ENCODE assay signal across 9 cellular contexts in genomic region chr1:116646683-116647128, GRCh38. TPM values are rescaled to one million over a fixed set of nuclear protein-coding genes. Genes with fewer than 3 reads are reported as not detected.
DNase-seq lines count a peak whose midpoint lies in the region; ATAC-seq and TF ChIP-seq lines count a peak whose summit lies in the region.
"Not testable (repeated sequence)": the region's sequence is repeated elsewhere in the genome, so short reads cannot be mapped to it uniquely, and the experiment has no call there.
"Had no signal": no experiment of that assay in that cellular context is flagged by ENCODE, and none has a peak within 500 bp of the region (broad histone marks: within the 10 kb centered on the region; RNA-seq: fewer than 3 reads in every experiment).

No MANE protein-coding gene starts in this region.

- peaks cover 28% of the 10 kb centered on the region for H3K4me1 ChIP-seq in mammary epithelial cell (ENCODE audit: insufficient read depth, low read length)
- H3K4me1 ChIP-seq in lower lobe of right lung; thymus (ENCODE audit: control insufficient read depth, insufficient read depth, low read length): not testable (repeated sequence)

- intact Hi-C loops in activated CD4-positive, alpha-beta memory T cell treated with anti-CD3 and anti-CD28 coated beads for 36 hours (cut with micrococcal nuclease); lower lobe of right lung (cut with DNase I); posterior cingulate gyrus (cut with DNase I): not testable (repeated sequence)
- intact Hi-C loops in mammary epithelial cell (cut with micrococcal nuclease): loop anchor here (1.0 to 5.0 kb wide), 2 partner anchors 76 to 171 kb away; no protein-coding TSS in a partner anchor

- peaks cover 34% of the 10 kb centered on the region for H3K79me2 ChIP-seq in mammary epithelial cell (ENCODE audit: insufficient read depth, low read length)

- not testable (repeated sequence) for TF ChIP-seq CTCF in mammary epithelial cell (conservative IDR thresholded peaks at IDR 0.05 in 1 of 2, IDR thresholded peaks at IDR 0.05 in 1 of 2; ENCODE audit: extremely low read depth in 1 of 2, insufficient read depth in 1 of 2, low read depth in 1 of 2, low read length in 2 of 2); glutamatergic neuron (IDR thresholded peaks at IDR 0.05; ENCODE audit: partially characterized antibody, unreplicated experiment); lower lobe of right lung (IDR thresholded peaks at IDR 0.05)

- not testable (repeated sequence) for H3K27me3 ChIP-seq in mammary epithelial cell (ENCODE audit: insufficient read depth, low read length); lower lobe of right lung (ENCODE audit: low read depth); thymus (ENCODE audit: control insufficient read depth, insufficient read depth)

- CTCF ChIA-PET in activated CD4-positive, alpha-beta memory T cell treated with anti-CD3 and anti-CD28 coated beads for 36 hours (lab: Charles Lee): not testable (repeated sequence)
- CTCF ChIA-PET in mammary epithelial cell (lab: Charles Lee; ENCODE audit: low non-redundant PET): interaction anchor here (0.7 kb wide), 1 partner anchor 76 kb away, joined by 4 read pairs; no protein-coding TSS in a partner anchor

- H3K9me3 ChIP-seq in mammary epithelial cell (replicated peaks; ENCODE audit: insufficient read depth, low read length); lower lobe of right lung; thymus (ENCODE audit: control insufficient read depth): not testable (repeated sequence)

- H3K27me3 Mint-ChIP-seq in activated CD4-positive, alpha-beta memory T cell treated with anti-CD3 and anti-CD28 coated beads for 36 hours: not testable (repeated sequence)
- H3K27me3 Mint-ChIP-seq in glutamatergic neuron (ENCODE audit: unreplicated experiment): peaks cover 18% of the 10 kb centered on the region

- H3K4me3 Mint-ChIP-seq in activated CD4-positive, alpha-beta memory T cell treated with anti-CD3 and anti-CD28 coated beads for 36 hours: not testable (repeated sequence)
- H3K4me3 Mint-ChIP-seq in glutamatergic neuron (ENCODE audit: unreplicated experiment): peak overlapping the region; percentile 15

- not testable (repeated sequence) for H3K9me3 Mint-ChIP-seq in activated CD4-positive, alpha-beta memory T cell treated with anti-CD3 and anti-CD28 coated beads for 36 hours
- H3K9me3 Mint-ChIP-seq in glutamatergic neuron (ENCODE audit: unreplicated experiment): peaks cover 14% of the 10 kb centered on the region

- H3K27ac ChIP-seq in mammary epithelial cell (ENCODE audit: insufficient read depth, low read depth, low read length) (peak overlapping the region; percentile 54), thymus (ENCODE audit: low read depth) (peak overlapping the region; percentile 42)
- H3K27ac ChIP-seq in lower lobe of right lung: not testable (repeated sequence)

- in situ Hi-C loops in mammary epithelial cell (cut with MboI; ENCODE audit: low sequenced_read_pairs in 2 of 2): not testable (repeated sequence)

- H3K4me3 ChIP-seq in mammary epithelial cell (replicated peaks in 1 of 3; ENCODE audit: insufficient read depth in 1 of 3, low read depth in 2 of 3, low read length in 3 of 3): peak overlapping the region in 2 of 3 experiments; percentile 7 to 15
- not testable (repeated sequence) for H3K4me3 ChIP-seq in lower lobe of right lung; thymus (ENCODE audit: low read length)

- POLR2A ChIA-PET in activated CD4-positive, alpha-beta memory T cell treated with anti-CD3 and anti-CD28 coated beads for 36 hours (lab: Charles Lee): not testable (repeated sequence)

- dilution Hi-C loops in mammary epithelial cell (cut with HindIII; ENCODE audit: low sequenced_read_pairs): not testable (repeated sequence)

- 2% methylated on average over 9 of the region's 9 CpGs for WGBS in mammary epithelial cell (ENCODE audit: low coverage, missing lambda C conversion rate)
- WGBS in thymus: 53% methylated on average over 9 of the region's 9 CpGs

- H4K20me1 ChIP-seq in mammary epithelial cell (ENCODE audit: insufficient read depth, low read length): not testable (repeated sequence)

- H3K27ac Mint-ChIP-seq in activated CD4-positive, alpha-beta memory T cell treated with anti-CD3 and anti-CD28 coated beads for 36 hours: not testable (repeated sequence)
- H3K27ac Mint-ChIP-seq in glutamatergic neuron (ENCODE audit: unreplicated experiment): peak overlapping the region; percentile 46

- peak; percentile 87 for DNase-seq in ELF-1 (ENCODE audit: low read depth, low spot score)
- peak; percentile 56 for DNase-seq in NCI-H345 treated with DMSO at 0.1 percent for 48 hours (lab: John Stamatoyannopoulos, UW; ENCODE audit: unreplicated experiment)
- peak; percentile 20 for DNase-seq in activated CD4-positive, alpha-beta memory T cell treated with anti-CD3 and anti-CD28 coated beads for 36 hours
- peak; percentile 82 for DNase-seq in mammary epithelial cell
- DNase-seq in glutamatergic neuron: not testable (repeated sequence)
- peak; percentile 65 for DNase-seq in lower lobe of right lung
- DNase-seq in posterior cingulate gyrus: peak in 6 of 10 donors; percentile 30 to 92 (median 68)

- peak overlapping the region; percentile 79 for H2AFZ ChIP-seq in mammary epithelial cell (ENCODE audit: low read depth, low read length)

- not testable (repeated sequence) for H3K4me1 Mint-ChIP-seq in activated CD4-positive, alpha-beta memory T cell treated with anti-CD3 and anti-CD28 coated beads for 36 hours (ENCODE audit: low read depth)
- peaks cover 36% of the 10 kb centered on the region for H3K4me1 Mint-ChIP-seq in glutamatergic neuron (ENCODE audit: low read depth, unreplicated experiment)

- not testable (repeated sequence) for H3K36me3 Mint-ChIP-seq in activated CD4-positive, alpha-beta memory T cell treated with anti-CD3 and anti-CD28 coated beads for 36 hours; glutamatergic neuron (ENCODE audit: unreplicated experiment)

- ATAC-seq in lower lobe of right lung: not testable (repeated sequence)

- H3K36me3 ChIP-seq in mammary epithelial cell (ENCODE audit: insufficient read depth, low read length); lower lobe of right lung; thymus (ENCODE audit: control insufficient read depth, insufficient read depth): not testable (repeated sequence)

- BruUV-seq in mammary epithelial cell (replicated peaks; lab: Mats Ljungman, UMichigan): not testable (repeated sequence)

- peak overlapping the region; percentile 72 for H3K4me2 ChIP-seq in mammary epithelial cell (ENCODE audit: insufficient read depth, low read depth, low read length)

- H3K9ac ChIP-seq in mammary epithelial cell (ENCODE audit: insufficient read depth, low read length): not testable (repeated sequence)

RNA-seq across cellular contexts. Expression of gene IGSF3, which starts 20.8 kb away (rescaled TPM):
- total RNA-seq in activated CD4-positive, alpha-beta memory T cell treated with anti-CD3 and anti-CD28 coated beads for 36 hours: 1 to 10 TPM; 4.1 to 4.2 TPM
- total RNA-seq in mammary epithelial cell: 100 to 1,000 TPM in 1 of 2 donors, 10 to 100 TPM in 1; 32.2 to 134 TPM
- 29.5 TPM for polyA plus RNA-seq in mammary epithelial cell
- polyA minus RNA-seq in mammary epithelial cell: 58.6 TPM
- total RNA-seq in glutamatergic neuron (ENCODE audit: unreplicated experiment): 110 TPM
- total RNA-seq in lower lobe of right lung: 15.8 TPM
- polyA plus RNA-seq in thymus: 6.4 TPM
- polyA plus RNA-seq: CD4-positive, alpha-beta memory T cell had no signal
